Comparison of ENCODE assay signal across 8 cellular contexts in the genomic region with DNA sequence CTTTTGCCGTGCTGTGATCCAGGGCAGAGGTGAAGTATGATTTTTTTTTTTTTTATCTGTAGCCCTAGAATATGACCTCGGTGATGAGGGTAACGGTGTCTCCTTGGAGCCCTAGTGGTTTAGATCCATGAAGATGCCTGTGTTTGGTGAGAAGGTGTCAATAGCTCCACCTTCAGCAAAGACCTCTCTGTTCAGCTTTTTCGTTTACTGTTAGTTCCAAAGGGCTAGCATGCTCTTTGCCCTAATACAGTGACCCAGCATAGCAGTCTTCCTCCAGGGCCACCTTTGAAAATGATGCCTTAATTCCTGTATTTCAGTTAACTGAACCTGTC. TPM values are rescaled to one million over a fixed set of nuclear protein-coding genes. Genes with fewer than 3 reads are reported as not detected.
DNase-seq lines count a peak whose midpoint lies in the region; ATAC-seq and TF ChIP-seq lines count a peak whose summit lies in the region.

No MANE protein-coding gene starts in this region.

- peak; percentile 16 for ATAC-seq in SK-N-SH treated with all-trans-retinoic acid at 6 μM for 48 hours

- TF ChIP-seq CTCF in AG04450 (IDR thresholded peaks at IDR 0.05; ENCODE audit: low read depth, low read length) (no peak), GM20000 (IDR thresholded peaks at IDR 0.05; ENCODE audit: extremely low read depth, missing control alignments) (no peak), fibroblast of pulmonary artery (IDR thresholded peaks at IDR 0.05; ENCODE audit: low read length, missing control alignments) (no peak), retinal pigment epithelial cell (conservative IDR thresholded peaks at IDR 0.05; ENCODE audit: low read depth, low read length) (no peak)

- H3K27me3 ChIP-seq in AG04450 (ENCODE audit: control insufficient read depth, insufficient read depth, low read length), result no peaks in the 10 kb centered on the region

- DNase-seq in AG04450 (ENCODE audit: low read depth, low spot score), result no peak
- DNase-seq in GM20000 (ENCODE audit: low spot score), result peak; percentile 27
- DNase-seq in fibroblast of pulmonary artery (ENCODE audit: low read depth), result no peak
- no peak for DNase-seq in retinal pigment epithelial cell (ENCODE audit: low read depth)
- DNase-seq in DMS153 (lab: John Stamatoyannopoulos, UW), result no peak
- no peak for DNase-seq in hepatic stellate cell (ENCODE audit: low spot score)
- DNase-seq in CD1c-positive myeloid dendritic cell (ENCODE audit: extremely low spot score), result no peak

- H3K9me3 ChIP-seq in AG04450 (ENCODE audit: control insufficient read depth, insufficient read depth, low read length), result no peaks in the 10 kb centered on the region

- CTCF ChIA-PET in AG04450 (lab: Charles Lee), result interaction anchor here (0.5 to 2.2 kb wide), 2 partner anchors 11 to 26 kb away, joined by 3 to 8 read pairs; no protein-coding TSS in a partner anchor

- H3K27ac ChIP-seq in AG04450 (ENCODE audit: low read depth, low read length), result peak overlapping the region; percentile 89

- POLR2A ChIA-PET in AG04450 (lab: Yijun Ruan, JAX), result interaction anchor here (0.6 to 1.5 kb wide), 4 partner anchors 7 to 160 kb away, joined by 3 to 14 read pairs (median 4); a partner anchor contains a TSS

- H3K4me3 ChIP-seq in AG04450 (ENCODE audit: low read depth, low read length) (peak overlapping the region; percentile 99), fibroblast of pulmonary artery (replicated peaks; ENCODE audit: low read depth, low read length) (peak overlapping the region; percentile 98), retinal pigment epithelial cell (ENCODE audit: low read length) (peak overlapping the region; percentile 99)

TF ChIP-seq in SK-N-SH treated with all-trans-retinoic acid at 6 μM for 48 hours, 23 proteins besides CTCF, POLR2A, EP300 and RAD21:
- TF ChIP-seq CSDC2 (CRISPR knock-in tag; IDR thresholded peaks at IDR 0.05), result no peak
- TF ChIP-seq, protein P1, sequence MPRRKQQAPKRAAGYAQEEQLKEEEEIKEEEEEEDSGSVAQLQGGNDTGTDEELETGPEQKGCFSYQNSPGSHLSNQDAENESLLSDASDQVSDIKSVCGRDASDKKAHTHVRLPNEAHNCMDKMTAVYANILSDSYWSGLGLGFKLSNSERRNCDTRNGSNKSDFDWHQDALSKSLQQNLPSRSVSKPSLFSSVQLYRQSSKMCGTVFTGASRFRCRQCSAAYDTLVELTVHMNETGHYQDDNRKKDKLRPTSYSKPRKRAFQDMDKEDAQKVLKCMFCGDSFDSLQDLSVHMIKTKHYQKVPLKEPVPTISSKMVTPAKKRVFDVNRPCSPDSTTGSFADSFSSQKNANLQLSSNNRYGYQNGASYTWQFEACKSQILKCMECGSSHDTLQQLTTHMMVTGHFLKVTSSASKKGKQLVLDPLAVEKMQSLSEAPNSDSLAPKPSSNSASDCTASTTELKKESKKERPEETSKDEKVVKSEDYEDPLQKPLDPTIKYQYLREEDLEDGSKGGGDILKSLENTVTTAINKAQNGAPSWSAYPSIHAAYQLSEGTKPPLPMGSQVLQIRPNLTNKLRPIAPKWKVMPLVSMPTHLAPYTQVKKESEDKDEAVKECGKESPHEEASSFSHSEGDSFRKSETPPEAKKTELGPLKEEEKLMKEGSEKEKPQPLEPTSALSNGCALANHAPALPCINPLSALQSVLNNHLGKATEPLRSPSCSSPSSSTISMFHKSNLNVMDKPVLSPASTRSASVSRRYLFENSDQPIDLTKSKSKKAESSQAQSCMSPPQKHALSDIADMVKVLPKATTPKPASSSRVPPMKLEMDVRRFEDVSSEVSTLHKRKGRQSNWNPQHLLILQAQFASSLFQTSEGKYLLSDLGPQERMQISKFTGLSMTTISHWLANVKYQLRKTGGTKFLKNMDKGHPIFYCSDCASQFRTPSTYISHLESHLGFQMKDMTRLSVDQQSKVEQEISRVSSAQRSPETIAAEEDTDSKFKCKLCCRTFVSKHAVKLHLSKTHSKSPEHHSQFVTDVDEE (CRISPR knock-in tag; IDR thresholded peaks at IDR 0.05), result no peak
- TF ChIP-seq ZFP30 (CRISPR knock-in tag; IDR thresholded peaks at IDR 0.05), result no peak
- TF ChIP-seq RARB (CRISPR knock-in tag; IDR thresholded peaks at IDR 0.05), result no peak
- no peak for TF ChIP-seq SNAI2 (CRISPR knock-in tag; IDR thresholded peaks at IDR 0.05)
- no peak for TF ChIP-seq BACH2 (CRISPR knock-in tag; IDR thresholded peaks at IDR 0.05; ENCODE audit: borderline replicate concordance)
- TF ChIP-seq, protein P2, sequence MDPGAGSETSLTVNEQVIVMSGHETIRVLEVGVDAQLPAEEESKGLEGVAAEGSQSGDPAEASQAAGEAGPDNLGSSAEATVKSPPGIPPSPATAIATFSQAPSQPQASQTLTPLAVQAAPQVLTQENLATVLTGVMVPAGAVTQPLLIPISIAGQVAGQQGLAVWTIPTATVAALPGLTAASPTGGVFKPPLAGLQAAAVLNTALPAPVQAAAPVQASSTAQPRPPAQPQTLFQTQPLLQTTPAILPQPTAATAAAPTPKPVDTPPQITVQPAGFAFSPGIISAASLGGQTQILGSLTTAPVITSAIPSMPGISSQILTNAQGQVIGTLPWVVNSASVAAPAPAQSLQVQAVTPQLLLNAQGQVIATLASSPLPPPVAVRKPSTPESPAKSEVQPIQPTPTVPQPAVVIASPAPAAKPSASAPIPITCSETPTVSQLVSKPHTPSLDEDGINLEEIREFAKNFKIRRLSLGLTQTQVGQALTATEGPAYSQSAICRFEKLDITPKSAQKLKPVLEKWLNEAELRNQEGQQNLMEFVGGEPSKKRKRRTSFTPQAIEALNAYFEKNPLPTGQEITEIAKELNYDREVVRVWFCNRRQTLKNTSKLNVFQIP (CRISPR knock-in tag; IDR thresholded peaks at IDR 0.05; ENCODE audit: borderline replicate concordance, low read depth), result no peak
- TF ChIP-seq ARNTL (CRISPR knock-in tag; IDR thresholded peaks at IDR 0.05; ENCODE audit: borderline replicate concordance, low read depth), result no peak
- TF ChIP-seq ZNF565 (CRISPR knock-in tag; conservative IDR thresholded peaks at IDR 0.05; ENCODE audit: low read depth), result no peak
- TF ChIP-seq OSR1 (CRISPR knock-in tag; IDR thresholded peaks at IDR 0.05), result no peak
- no peak for TF ChIP-seq ZNF70 (CRISPR knock-in tag; IDR thresholded peaks at IDR 0.05)
- no peak for TF ChIP-seq TCF4 (CRISPR knock-in tag; IDR thresholded peaks at IDR 0.05; ENCODE audit: borderline replicate concordance)
- TF ChIP-seq ISL1 (CRISPR knock-in tag; IDR thresholded peaks at IDR 0.05), result no peak
- TF ChIP-seq, protein P3, sequence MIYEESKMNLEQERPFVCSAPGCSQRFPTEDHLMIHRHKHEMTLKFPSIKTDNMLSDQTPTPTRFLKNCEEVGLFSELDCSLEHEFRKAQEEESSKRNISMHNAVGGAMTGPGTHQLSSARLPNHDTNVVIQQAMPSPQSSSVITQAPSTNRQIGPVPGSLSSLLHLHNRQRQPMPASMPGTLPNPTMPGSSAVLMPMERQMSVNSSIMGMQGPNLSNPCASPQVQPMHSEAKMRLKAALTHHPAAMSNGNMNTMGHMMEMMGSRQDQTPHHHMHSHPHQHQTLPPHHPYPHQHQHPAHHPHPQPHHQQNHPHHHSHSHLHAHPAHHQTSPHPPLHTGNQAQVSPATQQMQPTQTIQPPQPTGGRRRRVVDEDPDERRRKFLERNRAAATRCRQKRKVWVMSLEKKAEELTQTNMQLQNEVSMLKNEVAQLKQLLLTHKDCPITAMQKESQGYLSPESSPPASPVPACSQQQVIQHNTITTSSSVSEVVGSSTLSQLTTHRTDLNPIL (CRISPR knock-in tag; IDR thresholded peaks at IDR 0.05; ENCODE audit: low read depth), result no peak
- TF ChIP-seq ZNF8 (CRISPR knock-in tag; IDR thresholded peaks at IDR 0.05), result no peak
- no peak for TF ChIP-seq ESRRG (CRISPR knock-in tag; IDR thresholded peaks at IDR 0.05)

RNA-seq across cellular contexts. Expression of a gene that starts 0.7 kb away (rescaled TPM):
- polyA plus RNA-seq in AG04450 (2011; rRNA removed), result 67.7 and 77.8 TPM in 2 replicates
- 75.9 and 88.8 TPM in 2 replicates for polyA minus RNA-seq in AG04450 (2011; rRNA and poly(A)+ RNA removed)

RNA-seq across cellular contexts. Expression of a gene that starts 6.1 kb away (rescaled TPM):
- polyA plus RNA-seq in AG04450 (2011; rRNA removed), result 13.1 and 18.7 TPM in 2 replicates
- 9.3 and 10.3 TPM in 2 replicates for polyA minus RNA-seq in AG04450 (2011; rRNA and poly(A)+ RNA removed)
